16 cellular contexts compared by ENCODE assay signal in the genomic region with DNA sequence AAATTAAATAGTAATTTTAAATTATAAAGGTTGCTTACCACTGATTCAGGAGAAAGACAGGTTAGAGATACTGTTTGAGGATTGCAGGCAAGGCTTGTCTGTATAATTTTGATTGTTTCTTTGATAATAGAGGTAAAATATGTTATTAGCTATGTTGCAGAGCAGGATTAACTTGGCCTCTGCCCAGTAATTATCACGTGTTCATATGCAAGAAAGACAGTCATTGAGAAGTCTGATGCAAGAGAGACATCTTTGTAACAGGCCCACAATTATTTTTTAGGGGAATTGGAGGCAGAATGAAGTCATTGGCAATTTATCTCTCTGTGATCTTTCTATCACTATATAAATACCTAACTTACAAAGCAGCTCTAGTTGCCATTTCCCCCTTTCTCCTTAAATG. TPM values are rescaled to one million over a fixed set of nuclear protein-coding genes. Genes with fewer than 3 reads are reported as not detected.
DNase-seq lines count a peak whose midpoint lies in the region; ATAC-seq, FAIRE-seq and TF ChIP-seq lines count a peak whose summit lies in the region.
"Had no signal": no experiment of that assay in that cellular context is flagged by ENCODE, and none has a peak within 500 bp of the region (broad histone marks: within the 10 kb centered on the region; RNA-seq: fewer than 3 reads in every experiment).

No MANE protein-coding gene starts in this region.

- no peaks in the 10 kb centered on the region for H3K9me3 Mint-ChIP-seq in progenitor cell of endocrine pancreas (ENCODE audit: low read depth)
- no peaks in the 10 kb centered on the region for H3K9me3 Mint-ChIP-seq in activated naive CD8-positive, alpha-beta T cell treated with anti-CD3 and anti-CD28 coated beads for 36 hours
- H3K9me3 Mint-ChIP-seq in activated CD4-positive, alpha-beta memory T cell treated with anti-CD3 and anti-CD28 coated beads, Interleukin-2, amount 10 ng/mL, durations not matched to agents 7 days and 5 days: no peaks in the 10 kb centered on the region

- TF ChIP-seq RAD21 in A549 (conservative IDR thresholded peaks at IDR 0.05 in 1 of 2, IDR thresholded peaks at IDR 0.05 in 1 of 2): no peak

- DNase-seq in A549 (ENCODE audit: low read depth in 1 of 2, low spot score in 1 of 2) (no peak), HT-29 (ENCODE audit: low spot score) (peak; percentile 59), amniotic epithelial cell (ENCODE audit: low read depth) (peak; percentile 68), globus pallidus (ENCODE audit: low spot score) (peak; percentile 74), progenitor cell of endocrine pancreas (ENCODE audit: low spot score, unreplicated experiment) (no peak), NCI-H1694 (lab: John Stamatoyannopoulos, UW) (no peak)
- DNase-seq in activated naive CD8-positive, alpha-beta T cell treated with anti-CD3 and anti-CD28 coated beads for 36 hours: no peak
- DNase-seq in activated CD4-positive, alpha-beta memory T cell treated with anti-CD3 and anti-CD28 coated beads, Interleukin-2, amount 10 ng/mL, durations not matched to agents 7 days and 5 days: no peak
- DNase-seq: activated CD8-positive, alpha-beta memory T cell treated with anti-CD3 and anti-CD28 coated beads for 24 hours; BE2C; GF-D8; NCI-H1436 treated with DMSO at 0.1 percent for 48 hours; occipital lobe; SHP77 treated with DMSO at 0.1 percent for 48 hours; tibial artery had no signal

- no peak for FAIRE-seq in A549 (lab: Jason Lieb, UNC)

- H3K4me3 Mint-ChIP-seq in progenitor cell of endocrine pancreas (ENCODE audit: low read depth): no peak overlapping the region
- no peak overlapping the region for H3K4me3 Mint-ChIP-seq in activated naive CD8-positive, alpha-beta T cell treated with anti-CD3 and anti-CD28 coated beads for 36 hours
- no peak overlapping the region for H3K4me3 Mint-ChIP-seq in activated CD4-positive, alpha-beta memory T cell treated with anti-CD3 and anti-CD28 coated beads, Interleukin-2, amount 10 ng/mL, durations not matched to agents 7 days and 5 days
- H3K4me3 Mint-ChIP-seq: activated naive CD8-positive, alpha-beta T cell had no signal

- CTCF ChIA-PET in A549 (lab: Yijun Ruan, JAX): interaction anchor here (1.2 to 1.7 kb wide), 2 partner anchors 17 to 130 kb away, joined by 3 read pairs; no protein-coding TSS in a partner anchor
- CTCF ChIA-PET in activated CD4-positive, alpha-beta memory T cell treated with anti-CD3 and anti-CD28 coated beads, Interleukin-2, amount 10 ng/mL, durations not matched to agents 7 days and 5 days (lab: Charles Lee): no interaction called here

- H3K4me1 ChIP-seq in A549: peaks cover 37% of the 10 kb centered on the region
- H3K4me1 ChIP-seq: BE2C had no signal

- H3K27ac ChIP-seq in A549: peak overlapping the region; percentile 40 to 58; a peak in 4 of 6 replicates
- H3K27ac ChIP-seq: tibial artery had no signal

- 34% methylated on average over 1 of the region's 1 CpG for WGBS in A549 (ENCODE audit: missing lambda C conversion rate)

- no peak for TF ChIP-seq EP300 in A549 (IDR thresholded peaks at IDR 0.05)

- no peak overlapping the region for H3K27ac Mint-ChIP-seq in progenitor cell of endocrine pancreas
- H3K27ac Mint-ChIP-seq in activated naive CD8-positive, alpha-beta T cell treated with anti-CD3 and anti-CD28 coated beads for 36 hours: no peak overlapping the region
- no peak overlapping the region for H3K27ac Mint-ChIP-seq in activated CD4-positive, alpha-beta memory T cell treated with anti-CD3 and anti-CD28 coated beads, Interleukin-2, amount 10 ng/mL, durations not matched to agents 7 days and 5 days
- H3K27ac Mint-ChIP-seq: activated naive CD8-positive, alpha-beta T cell had no signal

- H3K4me1 Mint-ChIP-seq in progenitor cell of endocrine pancreas (ENCODE audit: low read depth): peaks cover 26% of the 10 kb centered on the region
- peaks cover 15% of the 10 kb centered on the region for H3K4me1 Mint-ChIP-seq in activated naive CD8-positive, alpha-beta T cell treated with anti-CD3 and anti-CD28 coated beads for 36 hours
- H3K4me1 Mint-ChIP-seq in activated CD4-positive, alpha-beta memory T cell treated with anti-CD3 and anti-CD28 coated beads, Interleukin-2, amount 10 ng/mL, durations not matched to agents 7 days and 5 days: peaks cover 5% of the 10 kb centered on the region

- TF ChIP-seq CTCF in A549 (IDR thresholded peaks at IDR 0.05) (no peak), progenitor cell of endocrine pancreas (IDR thresholded peaks at IDR 0.05; ENCODE audit: unreplicated experiment) (no peak)

- no peak for TF ChIP-seq POLR2A in A549 (IDR thresholded peaks at IDR 0.05; ENCODE audit: low read length)

- POLR2A ChIA-PET in A549 (lab: Yijun Ruan, JAX): no interaction called here
- POLR2A ChIA-PET in activated CD4-positive, alpha-beta memory T cell treated with anti-CD3 and anti-CD28 coated beads, Interleukin-2, amount 10 ng/mL, durations not matched to agents 7 days and 5 days (lab: Charles Lee): no interaction called here

- no peaks in the 10 kb centered on the region for H3K9me3 ChIP-seq in A549
- H3K9me3 ChIP-seq: BE2C, tibial artery had no signal

- no peaks in the 10 kb centered on the region for H3K27me3 Mint-ChIP-seq in progenitor cell of endocrine pancreas
- H3K27me3 Mint-ChIP-seq in activated naive CD8-positive, alpha-beta T cell treated with anti-CD3 and anti-CD28 coated beads for 36 hours: no peaks in the 10 kb centered on the region
- H3K27me3 Mint-ChIP-seq in activated CD4-positive, alpha-beta memory T cell treated with anti-CD3 and anti-CD28 coated beads, Interleukin-2, amount 10 ng/mL, durations not matched to agents 7 days and 5 days: no peaks in the 10 kb centered on the region
- H3K27me3 Mint-ChIP-seq: activated naive CD8-positive, alpha-beta T cell had no signal

- H3K4me3 ChIP-seq in A549: no peak overlapping the region
- H3K4me3 ChIP-seq: tibial artery had no signal

- peak overlapping the region; percentile 64 for H3K4me2 ChIP-seq in A549

- no peak for ATAC-seq in A549

- peaks cover 2% of the 10 kb centered on the region for H3K36me3 Mint-ChIP-seq in progenitor cell of endocrine pancreas (ENCODE audit: insufficient read depth)
- H3K36me3 Mint-ChIP-seq in activated naive CD8-positive, alpha-beta T cell treated with anti-CD3 and anti-CD28 coated beads for 36 hours: no peaks in the 10 kb centered on the region
- H3K36me3 Mint-ChIP-seq in activated CD4-positive, alpha-beta memory T cell treated with anti-CD3 and anti-CD28 coated beads, Interleukin-2, amount 10 ng/mL, durations not matched to agents 7 days and 5 days (ENCODE audit: low read depth): no peaks in the 10 kb centered on the region

TF ChIP-seq in A549, 52 proteins besides CTCF, POLR2A, EP300 and RAD21:
- TF ChIP-seq TP53 (CRISPR knock-in tag; IDR thresholded peaks at IDR 0.05) (no peak), MAFK (IDR thresholded peaks at IDR 0.05; ENCODE audit: partially characterized antibody) (no peak)
- TF ChIP-seq, protein P1, sequence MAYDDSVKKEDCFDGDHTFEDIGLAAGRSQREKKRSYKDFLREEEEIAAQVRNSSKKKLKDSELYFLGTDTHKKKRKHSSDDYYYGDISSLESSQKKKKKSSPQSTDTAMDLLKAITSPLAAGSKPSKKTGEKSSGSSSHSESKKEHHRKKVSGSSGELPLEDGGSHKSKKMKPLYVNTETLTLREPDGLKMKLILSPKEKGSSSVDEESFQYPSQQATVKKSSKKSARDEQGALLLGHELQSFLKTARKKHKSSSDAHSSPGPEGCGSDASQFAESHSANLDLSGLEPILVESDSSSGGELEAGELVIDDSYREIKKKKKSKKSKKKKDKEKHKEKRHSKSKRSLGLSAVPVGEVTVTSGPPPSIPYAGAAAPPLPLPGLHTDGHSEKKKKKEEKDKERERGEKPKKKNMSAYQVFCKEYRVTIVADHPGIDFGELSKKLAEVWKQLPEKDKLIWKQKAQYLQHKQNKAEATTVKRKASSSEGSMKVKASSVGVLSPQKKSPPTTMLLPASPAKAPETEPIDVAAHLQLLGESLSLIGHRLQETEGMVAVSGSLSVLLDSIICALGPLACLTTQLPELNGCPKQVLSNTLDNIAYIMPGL (CRISPR knock-in tag; IDR thresholded peaks at IDR 0.05; ENCODE audit: borderline replicate concordance): no peak
- TF ChIP-seq, protein P2, sequence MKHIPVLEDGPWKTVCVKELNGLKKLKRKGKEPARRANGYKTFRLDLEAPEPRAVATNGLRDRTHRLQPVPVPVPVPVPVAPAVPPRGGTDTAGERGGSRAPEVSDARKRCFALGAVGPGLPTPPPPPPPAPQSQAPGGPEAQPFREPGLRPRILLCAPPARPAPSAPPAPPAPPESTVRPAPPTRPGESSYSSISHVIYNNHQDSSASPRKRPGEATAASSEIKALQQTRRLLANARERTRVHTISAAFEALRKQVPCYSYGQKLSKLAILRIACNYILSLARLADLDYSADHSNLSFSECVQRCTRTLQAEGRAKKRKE (CRISPR knock-in tag; IDR thresholded peaks at IDR 0.05; ENCODE audit: low read depth): no peak

RNA-seq across cellular contexts. Expression of a gene that starts 46.0 kb away (rescaled TPM):
- polyA plus RNA-seq in A549 (2011; rRNA removed) (19.6 and 38.8 TPM in 2 replicates), A549 (2017; fragmentation: RNase III; extraction: RNeasy Plus Mini Kit Qiagen cat#74134 plus additional on column Dnase treatment) (22.8 to 33.0 TPM (median 27.2 TPM) in 3 replicates)
- 4.9 and 8.1 TPM in 2 replicates for polyA plus RNA-seq in A549 (2012; cell fraction: cytosol; rRNA removed)
- 2.3 and 3.3 TPM in 2 replicates for polyA plus RNA-seq in A549 (2012; cell fraction: nucleus; rRNA removed)
- polyA minus RNA-seq in A549 (2011; rRNA and poly(A)+ RNA removed): 44.0 and 49.7 TPM in 2 replicates
- total RNA-seq in HT-29 (2014; rRNA removed; shearing (Covaris generic)): 37.3 and 43.7 TPM in 2 replicates
- total RNA-seq in progenitor cell of endocrine pancreas: 48.7 and 53.5 TPM in 2 replicates
- 1 to 10 TPM; 7.4 to 7.5 TPM for total RNA-seq in activated naive CD8-positive, alpha-beta T cell treated with anti-CD3 and anti-CD28 coated beads for 36 hours
- total RNA-seq in activated CD4-positive, alpha-beta memory T cell treated with anti-CD3 and anti-CD28 coated beads, Interleukin-2, amount 10 ng/mL, durations not matched to agents 7 days and 5 days: 10 to 100 TPM in 1 of 2 experiments, 1 to 10 TPM in 1; 9.5 to 10.2 TPM

Comparison
In these comparisons a context has a peak if more than half of its experiments do, and no peak if none do; other contexts are left out.
1. DNase-seq: peak in HT-29 (single experiment), amniotic epithelial cell (single experiment) and globus pallidus (single experiment); none in A549 (0 of 2), progenitor cell of endocrine pancreas (single experiment), NCI-H1694 (single experiment), activated naive CD8-positive, alpha-beta T cell treated with anti-CD3 and anti-CD28 coated beads for 36 hours (single experiment) and activated CD4-positive, alpha-beta memory T cell treated with anti-CD3 and anti-CD28 coated beads, Interleukin-2, amount 10 ng/mL, durations not matched to agents 7 days and 5 days (single experiment).